1 cellular context compared by ENCODE assay signal in the genomic region with DNA sequence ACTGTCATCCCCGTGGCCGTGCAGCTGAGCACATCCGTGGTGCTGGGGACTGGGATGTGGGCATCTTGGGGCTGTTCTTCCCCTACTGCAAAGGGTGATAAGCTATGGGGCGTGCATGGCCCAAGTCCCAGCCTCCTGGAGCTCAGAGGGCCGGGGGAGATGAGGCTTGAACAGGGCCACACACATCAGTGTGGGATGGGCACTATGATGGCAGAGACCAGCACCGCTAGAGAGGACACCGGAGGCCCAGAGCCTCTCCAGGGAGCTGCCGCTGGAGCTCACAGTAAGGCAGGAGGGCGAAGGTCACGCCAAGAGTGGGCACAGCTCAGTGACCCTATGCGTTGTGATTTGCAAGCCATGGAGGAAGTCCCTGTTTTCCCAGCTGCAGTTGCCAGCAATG.
TF ChIP-seq lines count a peak whose summit lies in the region.

No MANE protein-coding gene starts in this region.

TF ChIP-seq in H1, 55 proteins besides CTCF, POLR2A, EP300 and RAD21 (continued from another document):
- no peak for TF ChIP-seq JUND (IDR thresholded peaks at IDR 0.05; ENCODE audit: low read length)
- TF ChIP-seq SUZ12 (IDR thresholded peaks at IDR 0.05; ENCODE audit: low read length): no peak
- TF ChIP-seq TCF12 (IDR thresholded peaks at IDR 0.05; ENCODE audit: low read depth, low read length): no peak
- no peak for TF ChIP-seq BRCA1 (IDR thresholded peaks at IDR 0.05; ENCODE audit: low read depth, low read length)
- no peak for TF ChIP-seq SIN3A (conservative IDR thresholded peaks at IDR 0.05 in 1 of 2, IDR thresholded peaks at IDR 0.05 in 1 of 2; ENCODE audit: low read depth in 1 of 2, low read length in 2 of 2)
- TF ChIP-seq RFX5 (IDR thresholded peaks at IDR 0.05; ENCODE audit: borderline replicate concordance, low read depth, low read length): no peak
- no peak for TF ChIP-seq CHD1 (IDR thresholded peaks at IDR 0.05; ENCODE audit: low read depth, low read length)
- no peak for TF ChIP-seq BCL11A (IDR thresholded peaks at IDR 0.05; ENCODE audit: low read depth in 2 of 2, low read length in 2 of 2)
- TF ChIP-seq ASH2L (IDR thresholded peaks at IDR 0.05; ENCODE audit: low read length): no peak
- TF ChIP-seq ZNF274 (IDR thresholded peaks at IDR 0.05; ENCODE audit: borderline replicate concordance, extremely low read depth, low read length): no peak
- TF ChIP-seq EGR1 (IDR thresholded peaks at IDR 0.05; ENCODE audit: borderline replicate concordance, low read depth, low read length): no peak
- no peak for TF ChIP-seq KDM5A (IDR thresholded peaks at IDR 0.05; ENCODE audit: low read length)
- TF ChIP-seq RNF2 (IDR thresholded peaks at IDR 0.05; ENCODE audit: borderline replicate concordance, low read depth, low read length, missing control alignments, poor library complexity, severe bottlenecking): no peak
- TF ChIP-seq KDM1A (IDR thresholded peaks at IDR 0.05; ENCODE audit: borderline replicate concordance, low read length): no peak
TF ChIP-seq in H1: peak in this region for 0.
